1 cellular context compared by ENCODE assay signal in the genomic region with DNA sequence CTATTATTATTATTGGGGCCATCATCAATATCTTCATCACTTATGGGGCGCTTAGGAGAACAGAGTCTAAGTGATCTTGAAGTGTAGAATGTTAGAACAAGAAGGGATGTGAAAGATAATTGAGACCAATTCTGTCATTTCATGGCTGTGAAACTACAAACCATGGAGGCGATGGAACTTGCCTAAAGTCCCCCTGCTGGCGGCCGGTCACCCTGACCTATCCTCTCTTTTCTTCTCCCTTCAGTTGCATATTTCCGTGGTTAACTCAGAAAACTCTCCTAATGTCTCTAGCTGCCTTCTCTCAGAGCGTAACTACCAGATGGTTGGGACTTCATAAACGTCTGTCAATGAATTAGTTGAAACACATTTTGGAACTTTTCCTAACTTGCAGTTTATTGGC.
TF ChIP-seq lines count a peak whose summit lies in the region.

No MANE protein-coding gene starts in this region.

TF ChIP-seq in Ishikawa, 13 proteins besides CTCF, POLR2A, EP300 and RAD21:
- no peak for TF ChIP-seq CEBPB (IDR thresholded peaks at IDR 0.05)
- no peak for TF ChIP-seq YY1 (IDR thresholded peaks at IDR 0.05; ENCODE audit: low read depth)
- TF ChIP-seq TCF12 (IDR thresholded peaks at IDR 0.05; ENCODE audit: low read depth): no peak
- no peak for TF ChIP-seq REST (IDR thresholded peaks at IDR 0.05; ENCODE audit: low read depth)
- TF ChIP-seq EGR1 (IDR thresholded peaks at IDR 0.05): no peak
